24 cellular contexts compared by ENCODE assay signal in the genomic region with DNA sequence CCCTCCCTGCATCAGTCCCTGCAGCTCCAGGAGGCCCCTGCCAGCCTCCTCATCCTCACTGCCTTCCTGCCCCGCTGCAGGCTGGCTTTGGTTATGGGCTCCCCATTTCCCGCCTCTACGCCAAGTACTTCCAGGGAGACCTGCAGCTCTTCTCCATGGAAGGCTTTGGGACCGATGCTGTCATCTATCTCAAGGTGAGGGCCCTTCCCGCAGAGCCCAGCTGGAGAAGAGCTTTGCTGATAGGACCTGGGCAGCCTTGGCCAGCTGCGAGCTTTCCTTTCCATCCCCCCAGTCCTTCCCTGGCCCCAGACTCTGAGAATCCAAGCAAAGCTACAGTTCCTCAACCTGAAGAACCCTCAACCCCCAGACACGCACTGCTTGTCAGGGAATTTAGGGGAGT. TPM values are rescaled to one million over a fixed set of nuclear protein-coding genes. Genes with fewer than 3 reads are reported as not detected.
A peak's percentile ranks its signal among the peaks of the same experiment; 100 is the strongest.
DNase-seq lines count a peak whose midpoint lies in the region; ATAC-seq and TF ChIP-seq lines count a peak whose summit lies in the region.
"Had no signal": no experiment of that assay in that cellular context is flagged by ENCODE, and none has a peak within 500 bp of the region (broad histone marks: within the 10 kb centered on the region; RNA-seq: fewer than 3 reads in every experiment).

No MANE protein-coding gene starts in this region.

- H3K4me3 Mint-ChIP-seq in memory B cell (no peak overlapping the region), CD14-positive monocyte (no peak overlapping the region)
- H3K4me3 Mint-ChIP-seq: CD4-positive, alpha-beta memory T cell had no signal

- H3K27me3 ChIP-seq in adrenal gland (no peaks in the 10 kb centered on the region), stomach smooth muscle (ENCODE audit: control insufficient read depth in 1 of 2, insufficient read depth in 2 of 2, low read length in 2 of 2) (no peaks in the 10 kb centered on the region)
- H3K27me3 ChIP-seq: BLaER1, SJCRH30 had no signal

- H3K36me3 ChIP-seq in adrenal gland (replicated peaks in 1 of 2) = peaks cover 0 to 44% of the 10 kb centered on the region in 2 donors
- peaks cover 28 to 38% of the 10 kb centered on the region in 2 donors for H3K36me3 ChIP-seq in stomach smooth muscle (ENCODE audit: control insufficient read depth in 2 of 2, insufficient read depth in 2 of 2, low read length in 2 of 2)
- H3K36me3 ChIP-seq: SJCRH30 had no signal

- TF ChIP-seq CTCF in adrenal gland (IDR thresholded peaks at IDR 0.05) (no peak), coronary artery (IDR thresholded peaks at IDR 0.05) (no peak), CD14-positive monocyte (IDR thresholded peaks at IDR 0.05) (no peak)

- intact Hi-C loops in adrenal gland (cut with DNase I) (no loop called here), CD14-positive monocyte (cut with micrococcal nuclease) (no loop called here)

- H3K36me3 Mint-ChIP-seq in memory B cell (peaks cover 22% of the 10 kb centered on the region), CD14-positive monocyte (peaks cover 34 to 55% of the 10 kb centered on the region in 2 donors)

- H3K9me3 ChIP-seq in adrenal gland (replicated peaks in 1 of 3) = no peaks in the 10 kb centered on the region
- H3K9me3 ChIP-seq in stomach smooth muscle (ENCODE audit: control insufficient read depth in 2 of 2, low read length in 2 of 2) = no peaks in the 10 kb centered on the region
- H3K9me3 ChIP-seq: BLaER1, SJCRH30 had no signal

- ATAC-seq in memory B cell (ENCODE audit: low read depth) (no peak), GM21367 (IDR thresholded peaks at IDR 0.05; ENCODE audit: unreplicated experiment) (no peak), GM18505 (IDR thresholded peaks at IDR 0.05; ENCODE audit: unreplicated experiment) (no peak)
- ATAC-seq: HCT116 had no signal

- no peak overlapping the region for H3K9ac ChIP-seq in stomach smooth muscle (ENCODE audit: low read length in 2 of 2)
- H3K9ac ChIP-seq: BLaER1 had no signal

- no peak overlapping the region for H3K4me3 ChIP-seq in adrenal gland
- H3K4me3 ChIP-seq in coronary artery = no peak overlapping the region
- no peak overlapping the region for H3K4me3 ChIP-seq in stomach smooth muscle (ENCODE audit: low read length in 2 of 2)
- H3K4me3 ChIP-seq: BLaER1, PC-9, SJCRH30 had no signal

- H3K27me3 Mint-ChIP-seq in memory B cell (peaks cover 3% of the 10 kb centered on the region), CD14-positive monocyte (ENCODE audit: low read depth in 3 of 3) (peaks cover 3 to 9% (median 9%) of the 10 kb centered on the region in 3 donors)
- H3K27me3 Mint-ChIP-seq: CD4-positive, alpha-beta memory T cell had no signal

- H3K27ac ChIP-seq in adrenal gland = peak overlapping the region; percentile 56 to 98 (median 92)
- H3K27ac ChIP-seq in coronary artery = peak overlapping the region; percentile 99
- peak overlapping the region; percentile 11 for H3K27ac ChIP-seq in stomach smooth muscle (ENCODE audit: low read length)
- H3K27ac ChIP-seq: BLaER1, PC-9, SJCRH30 had no signal

- WGBS in adrenal gland, 4 donors = 65 to 85% (median 79%) methylated on average over 7 of the region's 7 CpGs

- H3K4me1 Mint-ChIP-seq in memory B cell = no peaks in the 10 kb centered on the region
- no peaks in the 10 kb centered on the region for H3K4me1 Mint-ChIP-seq in CD14-positive monocyte
- H3K4me1 Mint-ChIP-seq: CD4-positive, alpha-beta memory T cell had no signal

- peak in 5 of 7 donors; percentile 51 to 69 (median 56) for DNase-seq in adrenal gland
- DNase-seq in coronary artery (ENCODE audit: low spot score) = no peak
- no peak for DNase-seq in memory B cell (ENCODE audit: low spot score in 2 of 2)
- DNase-seq in CD14-positive monocyte (ENCODE audit: low spot score) = no peak
- DNase-seq: ACHN; CD4-positive, alpha-beta memory T cell; DMS153; GOT3; KG1; NCI-H1092 treated with DMSO at 0.1 percent for 48 hours; NCI-H1436 treated with DMSO at 0.1 percent for 48 hours; NCI-H1930; NCI-H2227 treated with DMSO at 0.1 percent for 48 hours; NCI-H510A; NCI-H748 treated with DMSO at 0.1 percent for 48 hours; PC-9; RPMI8226; SJCRH30 had no signal

- H3K4me1 ChIP-seq in adrenal gland (replicated peaks in 1 of 2) (peaks cover 26 to 48% of the 10 kb centered on the region in 2 donors), stomach smooth muscle (ENCODE audit: control insufficient read depth, insufficient read depth, low read length) (peaks cover 35% of the 10 kb centered on the region)
- H3K4me1 ChIP-seq: BLaER1, SJCRH30 had no signal

- no peak for TF ChIP-seq POLR2A in adrenal gland (IDR thresholded peaks at IDR 0.05)
- TF ChIP-seq POLR2A in GM18505 (IDR thresholded peaks at IDR 0.05; ENCODE audit: borderline replicate concordance, extremely low read depth, insufficient read depth, insufficient read length) = no peak

- H3K27ac Mint-ChIP-seq in memory B cell (peak overlapping the region; percentile 6), CD14-positive monocyte (no peak overlapping the region)

- H3K9me3 Mint-ChIP-seq in memory B cell (no peaks in the 10 kb centered on the region), CD14-positive monocyte (no peaks in the 10 kb centered on the region)
- H3K9me3 Mint-ChIP-seq: CD4-positive, alpha-beta memory T cell had no signal

RNA-seq across cellular contexts. Expression of gene PDK2, which starts 14.1 kb away (rescaled TPM):
- total RNA-seq in adrenal gland = 100 to 1,000 TPM in 7 of 8 donors, 10 to 100 TPM in 1; 98.9 to 225 (median 137) TPM
- polyA plus RNA-seq in adrenal gland (100 to 1,000 TPM in 1 of 3 donors, 10 to 100 TPM in 2; 48.5 to 110 (median 59.7) TPM), CD14-positive monocyte (10 to 100 TPM; 15.9 to 23.4 TPM)

RNA-seq across cellular contexts. Expression of gene SAMD14, which starts 20.8 kb away (rescaled TPM):
- total RNA-seq in adrenal gland = 10 to 100 TPM in 1 of 8 donors, 1 to 10 TPM in 7; 1.3 to 12.6 (median 4.0) TPM
- polyA plus RNA-seq in adrenal gland (10 to 100 TPM in 1 of 3 donors, 1 to 10 TPM in 2; 1.1 to 11.0 (median 3.0) TPM), CD14-positive monocyte (not detected)
- total RNA-seq: HT1080 had no signal

RNA-seq across cellular contexts. Expression of gene PPP1R9B, which starts 41.3 kb away (rescaled TPM):
- total RNA-seq in adrenal gland = 10 to 100 TPM; 43.9 to 87.0 (median 62.0) TPM
- polyA plus RNA-seq in adrenal gland (100 to 1,000 TPM in 1 of 3 donors, 10 to 100 TPM in 2; 21.8 to 128 (median 27.2) TPM), CD14-positive monocyte (1 to 10 TPM in 1 of 2 donors, under 1 TPM in 1; 0.61 to 1.3 TPM)

RNA-seq across cellular contexts. Expression of gene ITGA3, which starts 53.3 kb away (rescaled TPM):
- 100 to 1,000 TPM in 7 of 8 donors, 10 to 100 TPM in 1; 31.4 to 206 (median 134) TPM for total RNA-seq in adrenal gland
- polyA plus RNA-seq in adrenal gland (100 to 1,000 TPM in 2 of 3 donors, 10 to 100 TPM in 1; 20.9 to 164 (median 116) TPM), CD14-positive monocyte (under 1 TPM in 1 of 2 donors, not detected in 1; 0.31 TPM)

RNA-seq across cellular contexts. Expression of gene SGCA, which starts 56.6 kb away (rescaled TPM):
- total RNA-seq in adrenal gland = 1 to 10 TPM in 3 of 8 donors, under 1 TPM in 2, not detected in 3; 0.28 to 3.0 (median 1.2) TPM
- 1 to 10 TPM in 2 of 3 donors, not detected in 1; 5.2 to 5.5 TPM for polyA plus RNA-seq in adrenal gland
- under 1 TPM; 0.53 to 0.89 TPM for polyA plus RNA-seq in CD14-positive monocyte
- total RNA-seq: CD4-positive, alpha-beta memory T cell; HT1080; PC-9 had no signal
- polyA plus RNA-seq: CD4-positive, alpha-beta memory T cell had no signal

Comparison
In these comparisons a context has a peak if more than half of its experiments do, and no peak if none do; other contexts are left out.
1. DNase-seq: peak in adrenal gland (5 of 7); none in coronary artery (single experiment), memory B cell (0 of 2) and CD14-positive monocyte (single experiment).
2. H3K27ac ChIP-seq: peak in every context shown above with its lines; median percentile 99 in coronary artery; 92 in adrenal gland; 11 in stomach smooth muscle.
3. RNA of gene PPP1R9B, which starts 41.3 kb away (polyA plus RNA-seq): 21.8 to 128 TPM in adrenal gland; 0.61 to 1.3 TPM in CD14-positive monocyte; every median in the first group is over 4 times any median in the second.